1 cellular context compared by ENCODE assay signal in genomic region chrX:18864390-18864920, GRCh38.
TF ChIP-seq lines count a peak whose summit lies in the region.

No MANE protein-coding gene starts in this region.

TF ChIP-seq in GM23338, 12 proteins besides CTCF, POLR2A, EP300 and RAD21:
- TF ChIP-seq REST (IDR thresholded peaks at IDR 0.05; ENCODE audit: unreplicated experiment) (no peak), POLR2AphosphoS5 (IDR thresholded peaks at IDR 0.05; ENCODE audit: low read depth) (no peak)
